In genomic region chr2:217868911-217869334, GRCh38 we compare ENCODE assay signal across 17 cellular contexts.
DNase-seq lines count a peak whose midpoint lies in the region; ATAC-seq and TF ChIP-seq lines count a peak whose summit lies in the region.
"Had no signal": no experiment of that assay in that cellular context is flagged by ENCODE, and none has a peak within 500 bp of the region (broad histone marks: within the 10 kb centered on the region; RNA-seq: fewer than 3 reads in every experiment).

No MANE protein-coding gene starts in this region.

- peak overlapping the region in 1 of 3 donors; percentile 55 for H3K9ac ChIP-seq in skeletal muscle tissue (ENCODE audit: low read depth in 1 of 3, low read length in 3 of 3)

- no peak for TF ChIP-seq CTCF in ascending aorta (IDR thresholded peaks at IDR 0.05)

- DNase-seq in ELR (ENCODE audit: low read depth) (peak; percentile 44), ascending aorta (ENCODE audit: low spot score in 2 of 2) (no peak), islet precursor cell (peak; percentile 84), NCI-H1417 (lab: John Stamatoyannopoulos, UW) (no peak)
- DNase-seq in stimulated activated CD4-positive, alpha-beta T cell treated with anti-CD3 and anti-CD28 coated beads, Interleukin-15, amount 100 ng/mL, for 24 hours, result no peak
- DNase-seq: activated naive CD4-positive, alpha-beta T cell treated with anti-CD3 and anti-CD28 coated beads, Interleukin-2, amount 10 ng/mL, durations not matched to agents 7 days and 5 days; CD4-positive, CD25-positive, alpha-beta regulatory T cell; NCI-H1105 treated with DMSO at 0.1 percent for 48 hours; NCI-H526; occipital lobe; SHP77; stimulated activated CD4-positive, alpha-beta T cell treated with anti-CD3 and anti-CD28 coated beads, Interleukin-2, amount 100 ng/mL, for 24 hours had no signal

- ATAC-seq in GM21423 (IDR thresholded peaks at IDR 0.05; ENCODE audit: unreplicated experiment), result no peak
- no peak for ATAC-seq in HG03175 (IDR thresholded peaks at IDR 0.05; ENCODE audit: unreplicated experiment)
- ATAC-seq: GM23338; stimulated activated memory B cell treated with anti-CD40 and anti-IgM and Interleukin-4, amounts not matched to agents 10 μg/mL and 1 μg/mL and 100 μg/mL, for 72 hours had no signal

- H3K27ac ChIP-seq in ascending aorta (peak overlapping the region; percentile 37 to 69), skeletal muscle tissue (ENCODE audit: low read depth, low read length) (peak overlapping the region; percentile 57)

- intact Hi-C loops in ascending aorta (cut with DNase I), result no loop called here

- no peak overlapping the region for H3K4me3 ChIP-seq in ascending aorta
- H3K4me3 ChIP-seq in skeletal muscle tissue (ENCODE audit: low read length in 3 of 3), result no peak overlapping the region
- H3K4me3 ChIP-seq: GM23338 had no signal

- H3K9me3 ChIP-seq in ascending aorta (no peaks in the 10 kb centered on the region), skeletal muscle tissue (ENCODE audit: control insufficient read depth in 3 of 3, low read length in 3 of 3) (no peaks in the 10 kb centered on the region)

- H3K36me3 ChIP-seq in ascending aorta, result peaks cover 99 to 100% of the 10 kb centered on the region in 2 donors
- H3K36me3 ChIP-seq in skeletal muscle tissue (ENCODE audit: control insufficient read depth in 3 of 3, insufficient read depth in 3 of 3, low read length in 3 of 3), result peaks cover 18 to 67% (median 23%) of the 10 kb centered on the region in 3 donors

- H3K4me1 ChIP-seq in ascending aorta (peaks cover 0 to 45% of the 10 kb centered on the region in 2 donors), skeletal muscle tissue (ENCODE audit: control insufficient read depth in 3 of 3, insufficient read depth in 3 of 3, low read length in 3 of 3) (peaks cover 62 to 74% (median 64%) of the 10 kb centered on the region in 3 donors)

- no peaks in the 10 kb centered on the region for H3K27me3 ChIP-seq in ascending aorta
- no peaks in the 10 kb centered on the region for H3K27me3 ChIP-seq in skeletal muscle tissue (ENCODE audit: control insufficient read depth in 3 of 3, insufficient read depth in 3 of 3, low read length in 3 of 3)

Comparison
In these comparisons a context has a peak if more than half of its experiments do, and no peak if none do; other contexts are left out.
1. DNase-seq: peak in ELR (single experiment) and islet precursor cell (single experiment); none in ascending aorta (0 of 2), NCI-H1417 (0 of 3) and stimulated activated CD4-positive, alpha-beta T cell treated with anti-CD3 and anti-CD28 coated beads, Interleukin-15, amount 100 ng/mL, for 24 hours (single experiment).